ENCODE assay signal across 8 cellular contexts in genomic region chr11:102111011-102111786, GRCh38. TPM values are rescaled to one million over a fixed set of nuclear protein-coding genes. Genes with fewer than 3 reads are reported as not detected.
DNase-seq lines count a peak whose midpoint lies in the region; ATAC-seq and TF ChIP-seq lines count a peak whose summit lies in the region.

No MANE protein-coding gene starts in this region.

- ATAC-seq in activated CD8-positive, alpha-beta memory T cell treated with anti-CD3 and anti-CD28 coated beads, Interleukin-2, amount 10 ng/mL, durations not matched to agents 7 days and 5 days: no peak
- ATAC-seq in stimulated activated memory B cell treated with anti-CD40 and anti-IgM and Interleukin-4, amounts not matched to agents 10 μg/mL and 1 μg/mL and 100 μg/mL, for 72 hours: no peak

- H3K27me3 Mint-ChIP-seq in activated CD8-positive, alpha-beta memory T cell treated with anti-CD3 and anti-CD28 coated beads, Interleukin-2, amount 10 ng/mL, durations not matched to agents 7 days and 5 days: peaks cover 61% of the 10 kb centered on the region
- peaks cover 60% of the 10 kb centered on the region for H3K27me3 Mint-ChIP-seq in stimulated activated memory B cell treated with anti-CD40 and anti-IgM and Interleukin-4, amounts not matched to agents 10 μg/mL and 1 μg/mL and 100 μg/mL, for 72 hours

- H3K27ac ChIP-seq in RWPE1 (peak overlapping the region; percentile 99), layer of hippocampus (ENCODE audit: low read depth, low read length) (peak overlapping the region; percentile 80)

- no peak for DNase-seq in activated CD8-positive, alpha-beta memory T cell treated with anti-CD3 and anti-CD28 coated beads, Interleukin-2, amount 10 ng/mL, durations not matched to agents 7 days and 5 days
- no peak for DNase-seq in activated CD8-positive, alpha-beta memory T cell treated with anti-CD3 and anti-CD28 coated beads, Interleukin-2, amount 50 U/mL, for 48 hours
- DNase-seq in RWPE1 (ENCODE audit: low spot score): peak; percentile 86
- DNase-seq in dedifferentiated amniotic fluid mesenchymal stem cell (ENCODE audit: extremely low spot score): peak; percentile 64
- no peak for DNase-seq in NOMO-1 treated with DMSO at 0.1 percent for 48 hours (lab: John Stamatoyannopoulos, UW; ENCODE audit: unreplicated experiment)
- DNase-seq in MV-4-11 (lab: John Stamatoyannopoulos, UW): no peak

- POLR2A ChIA-PET in RWPE1 (lab: Yijun Ruan, JAX; ENCODE audit: low non-redundant PET): interaction anchor here (0.7 kb wide), 1 partner anchor 96 kb away, joined by 3 read pairs; no protein-coding TSS in a partner anchor

- H3K9me3 Mint-ChIP-seq in activated CD8-positive, alpha-beta memory T cell treated with anti-CD3 and anti-CD28 coated beads, Interleukin-2, amount 10 ng/mL, durations not matched to agents 7 days and 5 days (ENCODE audit: low read depth): no peaks in the 10 kb centered on the region
- no peaks in the 10 kb centered on the region for H3K9me3 Mint-ChIP-seq in stimulated activated memory B cell treated with anti-CD40 and anti-IgM and Interleukin-4, amounts not matched to agents 10 μg/mL and 1 μg/mL and 100 μg/mL, for 72 hours

- peak overlapping the region; percentile 56 for H3K4me3 Mint-ChIP-seq in activated CD8-positive, alpha-beta memory T cell treated with anti-CD3 and anti-CD28 coated beads, Interleukin-2, amount 10 ng/mL, durations not matched to agents 7 days and 5 days
- peak overlapping the region; percentile 63 for H3K4me3 Mint-ChIP-seq in stimulated activated memory B cell treated with anti-CD40 and anti-IgM and Interleukin-4, amounts not matched to agents 10 μg/mL and 1 μg/mL and 100 μg/mL, for 72 hours

- peaks cover 1% of the 10 kb centered on the region for H3K36me3 Mint-ChIP-seq in activated CD8-positive, alpha-beta memory T cell treated with anti-CD3 and anti-CD28 coated beads, Interleukin-2, amount 10 ng/mL, durations not matched to agents 7 days and 5 days
- H3K36me3 Mint-ChIP-seq in stimulated activated memory B cell treated with anti-CD40 and anti-IgM and Interleukin-4, amounts not matched to agents 10 μg/mL and 1 μg/mL and 100 μg/mL, for 72 hours: no peaks in the 10 kb centered on the region

- TF ChIP-seq CTCF in RWPE1 (conservative IDR thresholded peaks at IDR 0.05; ENCODE audit: low read depth): peak; percentile 25; the same call in 1 of the 2 replicates

- H3K4me1 Mint-ChIP-seq in activated CD8-positive, alpha-beta memory T cell treated with anti-CD3 and anti-CD28 coated beads, Interleukin-2, amount 10 ng/mL, durations not matched to agents 7 days and 5 days: peaks cover 11% of the 10 kb centered on the region
- H3K4me1 Mint-ChIP-seq in stimulated activated memory B cell treated with anti-CD40 and anti-IgM and Interleukin-4, amounts not matched to agents 10 μg/mL and 1 μg/mL and 100 μg/mL, for 72 hours: peaks cover 12% of the 10 kb centered on the region

- no peak overlapping the region for H3K27ac Mint-ChIP-seq in activated CD8-positive, alpha-beta memory T cell treated with anti-CD3 and anti-CD28 coated beads, Interleukin-2, amount 10 ng/mL, durations not matched to agents 7 days and 5 days
- H3K27ac Mint-ChIP-seq in stimulated activated memory B cell treated with anti-CD40 and anti-IgM and Interleukin-4, amounts not matched to agents 10 μg/mL and 1 μg/mL and 100 μg/mL, for 72 hours: no peak overlapping the region

- H3K27me3 ChIP-seq in layer of hippocampus (ENCODE audit: control insufficient read depth, insufficient read depth, low read length): peaks cover 2% of the 10 kb centered on the region

- CTCF ChIA-PET in activated CD8-positive, alpha-beta memory T cell treated with anti-CD3 and anti-CD28 coated beads, Interleukin-2, amount 10 ng/mL, durations not matched to agents 7 days and 5 days (lab: Charles Lee): no interaction called here
- CTCF ChIA-PET in RWPE1 (lab: Yijun Ruan, JAX): interaction anchor here (0.6 kb wide), 1 partner anchor 485 kb away, joined by 4 read pairs; no protein-coding TSS in a partner anchor

RNA-seq across cellular contexts. Expression of gene YAP1, which starts 1.0 kb away (rescaled TPM):
- total RNA-seq in activated CD8-positive, alpha-beta memory T cell treated with anti-CD3 and anti-CD28 coated beads, Interleukin-2, amount 10 ng/mL, durations not matched to agents 7 days and 5 days: under 1 TPM in 1 of 2 experiments, not detected in 1; 0.09 TPM

Comparison
In these comparisons a context has a peak if more than half of its experiments do, and no peak if none do; other contexts are left out.
1. DNase-seq: peak in RWPE1 (single experiment) and dedifferentiated amniotic fluid mesenchymal stem cell (single experiment); none in activated CD8-positive, alpha-beta memory T cell treated with anti-CD3 and anti-CD28 coated beads, Interleukin-2, amount 10 ng/mL, durations not matched to agents 7 days and 5 days (single experiment), activated CD8-positive, alpha-beta memory T cell treated with anti-CD3 and anti-CD28 coated beads, Interleukin-2, amount 50 U/mL, for 48 hours (single experiment), NOMO-1 treated with DMSO at 0.1 percent for 48 hours (single experiment) and MV-4-11 (single experiment).